ENCODE assay signal across 8 cellular contexts in genomic region chr1:3649342-3650247, GRCh38.
A peak's percentile ranks its signal among the peaks of the same experiment; 100 is the strongest.
DNase-seq lines count a peak whose midpoint lies in the region; ATAC-seq and TF ChIP-seq lines count a peak whose summit lies in the region.

WRAP73 (minus strand) TSS chr1:3650103; CDS start chr1:3649999, 104 bp downstream.

- peak; percentile 90 for DNase-seq in Ammon's horn (ENCODE audit: low spot score)
- peak; percentile 90 to 96 for DNase-seq in NCI-H526 (lab: John Stamatoyannopoulos, UW)
- peak; percentile 94 for DNase-seq in activated CD4-positive, alpha-beta T cell treated with anti-CD3 and anti-CD28 coated beads for 48 hours
- DNase-seq in coronary artery (ENCODE audit: low spot score): peak; percentile 89
- DNase-seq in left kidney (ENCODE audit: low read depth, low spot score): peak; percentile 97
- DNase-seq in stimulated activated CD4-positive, alpha-beta T cell treated with anti-CD3 and anti-CD28 coated beads, Interleukin-1b, Interleukin-23, amount 100 ng/mL, for 48 hours: peak; percentile 92

- peak within 1 kb of the TSS; percentile 85 for H3K4me3 ChIP-seq in coronary artery

- no peak for TF ChIP-seq CTCF in coronary artery (IDR thresholded peaks at IDR 0.05)

- ATAC-seq in GM19035 (IDR thresholded peaks at IDR 0.05; ENCODE audit: unreplicated experiment) (peak; percentile 74), HG03342 (IDR thresholded peaks at IDR 0.05; ENCODE audit: unreplicated experiment) (peak; percentile 89)

- no peak within 1 kb of the TSS for H3K27ac ChIP-seq in coronary artery
